ENCODE assay signal across 16 cellular contexts in the genomic region with DNA sequence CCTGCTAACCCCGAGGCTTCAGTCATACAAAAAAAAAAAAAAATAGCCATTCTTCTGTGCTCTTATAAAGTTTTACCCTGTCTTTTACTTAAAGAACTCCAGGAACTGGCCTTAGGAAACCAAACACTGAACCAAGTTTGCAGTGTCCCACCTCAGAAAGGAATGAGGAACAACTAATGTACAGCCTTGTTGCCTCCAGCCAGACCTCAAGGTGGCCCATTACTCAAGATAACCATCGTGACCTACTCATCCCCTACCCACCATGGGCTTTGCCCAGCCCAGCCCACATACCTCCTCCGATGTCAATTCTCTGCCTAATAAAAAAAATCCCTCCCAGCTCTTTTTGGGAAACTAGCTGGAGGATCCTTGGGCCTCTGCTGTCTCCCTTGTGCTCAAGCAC.
"Had no signal": no experiment of that assay in that cellular context is flagged by ENCODE, and none has a peak within 500 bp of the region (broad histone marks: within the 10 kb centered on the region; RNA-seq: fewer than 3 reads in every experiment).

No MANE protein-coding gene starts in this region.

- H3K27me3 ChIP-seq: colonic mucosa had no signal

- H3K36me3 ChIP-seq: colonic mucosa had no signal

- H3K27ac ChIP-seq: colonic mucosa, psoas muscle, VCaP had no signal

- H3K27ac Mint-ChIP-seq: activated CD8-positive, alpha-beta T cell treated with anti-CD3 and anti-CD28 coated beads for 36 hours; activated naive CD8-positive, alpha-beta T cell treated with anti-CD3 and anti-CD28 coated beads, Interleukin-2, amount 10 ng/mL, durations not matched to agents 7 days and 5 days; activated T-cell treated with anti-CD3 and anti-CD28 coated beads, Interleukin-2, amount 50 U/mL, for 72 hours; naive thymus-derived CD4-positive, alpha-beta T cell had no signal

- DNase-seq: activated CD4-positive, alpha-beta T cell treated with anti-CD3 and anti-CD28 coated beads for 4 hours; activated CD8-positive, alpha-beta memory T cell treated with anti-CD3 and anti-CD28 coated beads, Interleukin-2, amount 50 U/mL, for 4 hours; activated CD8-positive, alpha-beta T cell treated with anti-CD3 and anti-CD28 coated beads for 36 hours; activated naive CD8-positive, alpha-beta T cell treated with anti-CD3 and anti-CD28 coated beads, Interleukin-2, amount 10 ng/mL, durations not matched to agents 7 days and 5 days; activated T-cell treated with anti-CD3 and anti-CD28 coated beads, Interleukin-2, amount 50 U/mL, for 72 hours; aorta; colonic mucosa; effector CD4-positive, alpha-beta T cell; naive thymus-derived CD4-positive, alpha-beta T cell; nucleus accumbens; psoas muscle; stimulated activated CD4-positive, alpha-beta T cell treated with anti-CD3 and anti-CD28 coated beads, Interleukin-2, amount 100 ng/mL, for 24 hours; stimulated activated naive CD4-positive, alpha-beta T cell; T1000 had no signal

- H3K36me3 Mint-ChIP-seq: activated naive CD8-positive, alpha-beta T cell treated with anti-CD3 and anti-CD28 coated beads, Interleukin-2, amount 10 ng/mL, durations not matched to agents 7 days and 5 days had no signal

- H3K9me3 Mint-ChIP-seq: activated CD8-positive, alpha-beta T cell treated with anti-CD3 and anti-CD28 coated beads for 36 hours; activated naive CD8-positive, alpha-beta T cell treated with anti-CD3 and anti-CD28 coated beads, Interleukin-2, amount 10 ng/mL, durations not matched to agents 7 days and 5 days had no signal

- H3K4me3 ChIP-seq: colonic mucosa, lung, psoas muscle had no signal

- H3K9me3 ChIP-seq: colonic mucosa, psoas muscle had no signal

- H3K4me1 ChIP-seq: colonic mucosa, psoas muscle had no signal

- H3K4me3 Mint-ChIP-seq: activated CD8-positive, alpha-beta T cell treated with anti-CD3 and anti-CD28 coated beads for 36 hours; activated naive CD8-positive, alpha-beta T cell treated with anti-CD3 and anti-CD28 coated beads, Interleukin-2, amount 10 ng/mL, durations not matched to agents 7 days and 5 days; activated T-cell treated with anti-CD3 and anti-CD28 coated beads, Interleukin-2, amount 50 U/mL, for 72 hours; naive thymus-derived CD4-positive, alpha-beta T cell had no signal

- ATAC-seq: activated CD8-positive, alpha-beta T cell treated with anti-CD3 and anti-CD28 coated beads for 36 hours; activated T-cell treated with anti-CD3 and anti-CD28 coated beads, Interleukin-2, amount 50 U/mL, for 72 hours; naive thymus-derived CD4-positive, alpha-beta T cell; psoas muscle had no signal

- H3K4me1 Mint-ChIP-seq: activated naive CD8-positive, alpha-beta T cell treated with anti-CD3 and anti-CD28 coated beads, Interleukin-2, amount 10 ng/mL, durations not matched to agents 7 days and 5 days had no signal
